ENCODE assay signal across 18 cellular contexts in genomic region chr11:82903843-82904586, GRCh38.
"Had no signal": no experiment of that assay in that cellular context is flagged by ENCODE, and none has a peak within 500 bp of the region (broad histone marks: within the 10 kb centered on the region; RNA-seq: fewer than 3 reads in every experiment).

No MANE protein-coding gene starts in this region.

- H3K36me3 Mint-ChIP-seq: activated CD8-positive, alpha-beta memory T cell treated with anti-CD3 and anti-CD28 coated beads, Interleukin-2, amount 10 ng/mL, durations not matched to agents 7 days and 5 days had no signal

- H3K4me3 ChIP-seq: adrenal gland, hepatocyte, thyroid gland, vagina had no signal

- H3K27me3 Mint-ChIP-seq: activated CD8-positive, alpha-beta memory T cell treated with anti-CD3 and anti-CD28 coated beads, Interleukin-2, amount 10 ng/mL, durations not matched to agents 7 days and 5 days had no signal

- H3K27ac ChIP-seq: adrenal gland, epithelial cell of prostate, hepatocyte, parathyroid adenoma, thyroid gland, vagina, WERI-Rb-1 had no signal

- H3K27me3 ChIP-seq: adrenal gland, hepatocyte, thyroid gland, vagina had no signal

- DNase-seq: activated CD4-positive, alpha-beta T cell treated with anti-CD3 and anti-CD28 coated beads for 48 hours; activated CD8-positive, alpha-beta memory T cell treated with anti-CD3 and anti-CD28 coated beads, Interleukin-2, amount 10 ng/mL, durations not matched to agents 7 days and 5 days; adrenal gland; central memory CD4-positive, alpha-beta T cell; cortex of kidney; effector CD8-positive, alpha-beta T cell; kidney glomerular epithelial cell; mesendoderm; retina; stimulated activated CD4-positive, alpha-beta T cell treated with anti-CD3 and anti-CD28 coated beads, Interleukin-4, amount 100 ng/mL, for 1 hour; SW 1271; T-helper 9 cell; thyroid gland; WERI-Rb-1 had no signal

- H3K4me1 ChIP-seq: parathyroid adenoma had no signal

- H3K9me3 ChIP-seq: adrenal gland, thyroid gland, vagina had no signal

- H3K36me3 ChIP-seq: adrenal gland, thyroid gland, vagina, WERI-Rb-1 had no signal

- ATAC-seq: activated CD8-positive, alpha-beta memory T cell treated with anti-CD3 and anti-CD28 coated beads, Interleukin-2, amount 10 ng/mL, durations not matched to agents 7 days and 5 days had no signal

- H3K79me2 ChIP-seq: parathyroid adenoma had no signal

- H2AFZ ChIP-seq: hepatocyte, parathyroid adenoma had no signal

- H3K9ac ChIP-seq: parathyroid adenoma had no signal

- H3K4me2 ChIP-seq: hepatocyte had no signal

- H3K27ac Mint-ChIP-seq: activated CD8-positive, alpha-beta memory T cell treated with anti-CD3 and anti-CD28 coated beads, Interleukin-2, amount 10 ng/mL, durations not matched to agents 7 days and 5 days had no signal
